In the genomic region with DNA sequence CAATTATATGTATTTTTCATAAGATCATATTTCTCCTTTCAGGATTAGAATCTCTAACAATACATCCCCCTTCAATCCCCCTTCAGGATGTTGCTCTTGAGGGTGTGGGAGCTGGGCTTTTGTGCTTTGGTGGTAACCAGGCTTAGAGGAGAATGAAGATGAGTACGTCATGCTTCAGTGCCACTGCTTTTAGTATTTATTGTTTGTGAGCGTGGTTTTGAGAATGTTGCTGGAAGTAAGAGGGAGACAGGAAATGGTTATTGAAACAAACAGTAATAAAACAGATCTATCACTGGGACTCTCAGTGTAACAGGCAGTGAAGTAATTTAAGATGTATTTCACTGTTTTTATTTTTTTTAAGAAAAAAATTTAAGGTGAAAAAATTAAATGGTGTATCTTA, we compare ENCODE assay signal across 15 cellular contexts. TPM values are rescaled to one million over a fixed set of nuclear protein-coding genes. Genes with fewer than 3 reads are reported as not detected.
DNase-seq lines count a peak whose midpoint lies in the region; ATAC-seq, FAIRE-seq and TF ChIP-seq lines count a peak whose summit lies in the region.
"Had no signal": no experiment of that assay in that cellular context is flagged by ENCODE, and none has a peak within 500 bp of the region (broad histone marks: within the 10 kb centered on the region; RNA-seq: fewer than 3 reads in every experiment).

No MANE protein-coding gene starts in this region.

- TF ChIP-seq CTCF in HFFc6 (IDR thresholded peaks at IDR 0.05) = no peak
- no peak for TF ChIP-seq CTCF in astrocyte (IDR thresholded peaks at IDR 0.05; ENCODE audit: insufficient read depth, low read depth, low read length)
- TF ChIP-seq CTCF in spleen (IDR thresholded peaks at IDR 0.05 in 8 of 11, conservative IDR thresholded peaks at IDR 0.05 in 3 of 11) = no peak

- H3K9me3 ChIP-seq in astrocyte (ENCODE audit: insufficient read depth, low read depth, low read length) (no peaks in the 10 kb centered on the region), HAP-1 (no peaks in the 10 kb centered on the region), spleen (no peaks in the 10 kb centered on the region)
- H3K9me3 ChIP-seq: Caco-2, neutrophil, thyroid gland had no signal

- H2AFZ ChIP-seq in astrocyte (ENCODE audit: low read depth, low read length) = no peak overlapping the region

- no peak overlapping the region for H3K9ac ChIP-seq in astrocyte (ENCODE audit: low read length)

- intact Hi-C loops in spleen (cut with DNase I; ENCODE audit: low total_unique reads) = no loop called here

- H3K36me3 ChIP-seq in astrocyte (ENCODE audit: insufficient read depth, low read length) (no peaks in the 10 kb centered on the region), HAP-1 (replicated peaks) (no peaks in the 10 kb centered on the region), spleen (no peaks in the 10 kb centered on the region)
- H3K36me3 ChIP-seq: neutrophil had no signal

- FAIRE-seq in astrocyte (lab: Jason Lieb, UNC) = no peak

- 51 to 69% (median 58%) methylated on average over 2 of the region's 2 CpGs for WGBS in spleen, 5 donors

- H3K27ac Mint-ChIP-seq in HFFc6 = peak overlapping the region; percentile 88
- no peak overlapping the region for H3K27ac Mint-ChIP-seq in astrocyte (ENCODE audit: unreplicated experiment)

- H3K27ac ChIP-seq in astrocyte (ENCODE audit: low read depth, low read length) = peak overlapping the region; percentile 83
- H3K27ac ChIP-seq in spleen = no peak overlapping the region
- H3K27ac ChIP-seq: dorsolateral prefrontal cortex, neutrophil, thyroid gland had no signal

- DNase-seq in EH (ENCODE audit: low read depth) (peak; percentile 81), HFFc6 (peak; percentile 59), astrocyte (ENCODE audit: low read depth) (peak; percentile 29), myocyte (ENCODE audit: low read depth) (peak; percentile 41), HAP-1 (ENCODE audit: low spot score in 2 of 2) (no peak), spleen (no peak)
- DNase-seq: Caco-2; dorsolateral prefrontal cortex; NCI-H1436; NK-92 treated with Interleukin-12 subunit alpha and Interleukin-12 subunit beta, amount 100 ng/mL, for 24 hours; thyroid gland had no signal

- H3K4me3 Mint-ChIP-seq in HFFc6 (peak overlapping the region; percentile 74), astrocyte (ENCODE audit: unreplicated experiment) (no peak overlapping the region)

- no peaks in the 10 kb centered on the region for H3K27me3 ChIP-seq in astrocyte (ENCODE audit: insufficient read depth, low read length)
- H3K27me3 ChIP-seq in HAP-1 (ENCODE audit: low read depth) = no peaks in the 10 kb centered on the region
- no peaks in the 10 kb centered on the region for H3K27me3 ChIP-seq in spleen (replicated peaks in 1 of 7)
- H3K27me3 ChIP-seq: dorsolateral prefrontal cortex, neutrophil, thyroid gland had no signal

- no peak for ATAC-seq in HG02840 (IDR thresholded peaks at IDR 0.05; ENCODE audit: low FRiP score, unreplicated experiment)
- ATAC-seq in GM21619 (IDR thresholded peaks at IDR 0.05; ENCODE audit: unreplicated experiment) = no peak
- ATAC-seq: activated CD4-positive, CD25-positive, alpha-beta regulatory T cell treated with anti-CD3 and anti-CD28 coated beads, Interleukin-2, amount 50 U/mL, for 24 hours had no signal

- peaks cover 25% of the 10 kb centered on the region for H3K79me2 ChIP-seq in astrocyte (ENCODE audit: insufficient read depth, low read length)

- H4K20me1 ChIP-seq in astrocyte (ENCODE audit: insufficient read depth, low read length) = no peaks in the 10 kb centered on the region

- no peaks in the 10 kb centered on the region for H3K27me3 Mint-ChIP-seq in HFFc6 (ENCODE audit: insufficient read depth)
- H3K27me3 Mint-ChIP-seq in astrocyte (ENCODE audit: low read depth, unreplicated experiment) = no peaks in the 10 kb centered on the region

- no peak for TF ChIP-seq POLR2A in spleen (IDR thresholded peaks at IDR 0.05)

- H3K4me2 ChIP-seq in astrocyte (ENCODE audit: low read length) = no peak overlapping the region

- H3K4me1 Mint-ChIP-seq in HFFc6 (ENCODE audit: low read depth) (peaks cover 76% of the 10 kb centered on the region), astrocyte (ENCODE audit: low read depth, unreplicated experiment) (peaks cover 28% of the 10 kb centered on the region)

- H3K9me3 Mint-ChIP-seq in HFFc6 = no peaks in the 10 kb centered on the region
- no peaks in the 10 kb centered on the region for H3K9me3 Mint-ChIP-seq in astrocyte (ENCODE audit: unreplicated experiment)

- no peak overlapping the region for H3K4me3 ChIP-seq in astrocyte (ENCODE audit: insufficient read depth, low read depth, low read length)
- no peak overlapping the region for H3K4me3 ChIP-seq in HAP-1
- no peak overlapping the region for H3K4me3 ChIP-seq in spleen
- H3K4me3 ChIP-seq: dorsolateral prefrontal cortex, thyroid gland had no signal

- H3K36me3 Mint-ChIP-seq in HFFc6 (ENCODE audit: low read depth) (no peaks in the 10 kb centered on the region), astrocyte (ENCODE audit: low read depth, unreplicated experiment) (no peaks in the 10 kb centered on the region)

- H3K4me1 ChIP-seq in astrocyte (ENCODE audit: insufficient read depth, low read length) = peaks cover 27% of the 10 kb centered on the region
- no peaks in the 10 kb centered on the region for H3K4me1 ChIP-seq in HAP-1
- H3K4me1 ChIP-seq in spleen = peaks cover 0 to 13% (median 0%) of the 10 kb centered on the region in 6 donors
- H3K4me1 ChIP-seq: Caco-2 had no signal

- in situ Hi-C loops in HAP-1 (cut with MboI; ENCODE audit: low sequenced_read_pairs) = no loop called here

RNA-seq across cellular contexts. Expression of gene GBE1, which starts 35.3 kb away (rescaled TPM):
- 10 to 100 TPM; 78.3 to 93.4 (median 87.8) TPM for total RNA-seq in HFFc6 (2021; fragmentation: NEBNext Ultra II Directional; extraction: Animal tissue kit (Norgen Biotek cat#: 25700))
- total RNA-seq in astrocyte (58.6 and 60.3 TPM in 2 replicates), myocyte (92.1 and 96.4 TPM in 2 replicates), spleen (10 to 100 TPM; 14.3 to 34.3 (median 22.9) TPM)
- 67.2 TPM for polyA plus RNA-seq in myocyte (2012)
- 1 to 10 TPM; 5.0 to 8.8 (median 6.0) TPM for polyA plus RNA-seq in spleen

Comparison
In these comparisons a context has a peak if more than half of its experiments do, and no peak if none do; other contexts are left out.
1. DNase-seq: peak in EH (single experiment), HFFc6 (single experiment), astrocyte (single experiment) and myocyte (single experiment); none in HAP-1 (0 of 2) and spleen (single experiment).